1 cellular context compared by ENCODE assay signal in genomic region chr16:70258946-70259345, GRCh38.
TF ChIP-seq lines count a peak whose summit lies in the region.

No MANE protein-coding gene starts in this region.

TF ChIP-seq in H1, 55 proteins besides CTCF, POLR2A, EP300 and RAD21:
- TF ChIP-seq CBX5 (IDR thresholded peaks at IDR 0.05; ENCODE audit: low read depth, low read length) (no peak), CHD2 (IDR thresholded peaks at IDR 0.05; ENCODE audit: low read length) (no peak), CHD7 (IDR thresholded peaks at IDR 0.05; ENCODE audit: insufficient replicate concordance, low read length) (no peak), SP1 (IDR thresholded peaks at IDR 0.05; ENCODE audit: low read depth, low read length) (no peak), JUN (IDR thresholded peaks at IDR 0.05; ENCODE audit: low read depth, low read length) (no peak), BCL11A (IDR thresholded peaks at IDR 0.05; ENCODE audit: low read depth in 2 of 2, low read length in 2 of 2) (no peak), ATF2 (IDR thresholded peaks at IDR 0.05; ENCODE audit: low read length) (no peak), FOSL1 (IDR thresholded peaks at IDR 0.05; ENCODE audit: insufficient read depth, low read depth, low read length) (no peak), YY1 (IDR thresholded peaks at IDR 0.05; ENCODE audit: low read depth, low read length) (no peak), E2F6 (IDR thresholded peaks at IDR 0.05) (no peak), SIRT6 (IDR thresholded peaks at IDR 0.05; ENCODE audit: low read length) (no peak), SP4 (IDR thresholded peaks at IDR 0.05; ENCODE audit: low read length) (no peak), EGR1 (IDR thresholded peaks at IDR 0.05; ENCODE audit: borderline replicate concordance, low read depth, low read length) (no peak), SIX5 (IDR thresholded peaks at IDR 0.05; ENCODE audit: low read depth, low read length) (no peak)
TF ChIP-seq in H1: peak in this region for 0.
